8 cellular contexts compared by ENCODE assay signal in the genomic region with DNA sequence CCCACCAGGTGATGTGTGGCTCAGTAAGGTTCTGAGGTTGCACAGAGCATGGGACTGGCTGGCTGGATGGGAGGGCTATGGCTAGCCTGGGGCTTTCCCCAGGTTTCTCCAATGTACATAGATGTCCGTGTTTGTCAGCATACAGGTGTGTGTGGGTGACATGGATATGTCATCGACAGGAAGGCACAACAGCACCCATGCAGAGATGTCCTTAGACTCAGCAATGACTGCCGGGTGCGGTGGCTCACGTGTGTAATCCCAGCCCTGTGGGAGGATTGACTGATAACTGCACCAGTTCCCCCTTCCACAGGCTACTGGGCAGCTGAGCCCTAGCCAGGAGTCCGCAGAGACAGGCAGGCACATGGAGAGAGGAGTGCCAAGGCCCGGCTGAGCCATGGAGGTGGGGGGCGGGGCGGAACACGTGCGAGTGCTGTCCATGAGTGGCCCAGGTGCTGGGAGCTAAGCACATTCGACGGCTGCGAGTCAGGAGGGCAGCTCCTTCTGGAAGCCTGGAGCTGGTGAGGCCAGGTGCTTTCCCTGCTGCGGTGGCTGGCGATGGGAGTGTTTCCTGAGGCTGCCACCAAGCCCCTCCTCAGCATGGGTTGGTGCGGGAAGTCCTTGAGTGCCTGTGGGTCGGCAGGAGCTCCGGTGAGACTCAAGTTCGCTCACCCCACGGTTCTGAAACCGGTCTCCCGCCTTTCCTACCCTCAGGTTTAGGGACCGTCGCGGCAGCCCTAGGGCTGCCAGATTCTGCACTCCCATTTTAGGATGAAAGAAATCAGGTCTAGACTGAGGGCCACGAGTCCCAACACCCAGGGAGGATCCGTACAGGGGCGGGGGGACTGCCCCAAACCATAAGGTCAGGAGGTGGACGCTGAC. TPM values are rescaled to one million over a fixed set of nuclear protein-coding genes. Genes with fewer than 3 reads are reported as not detected.
DNase-seq lines count a peak whose midpoint lies in the region; ATAC-seq and TF ChIP-seq lines count a peak whose summit lies in the region.

No MANE protein-coding gene starts in this region.

- peak overlapping the region; percentile 97 for H3K4me3 ChIP-seq in CD8-positive, alpha-beta T cell (ENCODE audit: low read depth, low read length)
- peak overlapping the region; percentile 68 to 97 (median 86) for H3K4me3 ChIP-seq in sigmoid colon

- no peaks in the 10 kb centered on the region for H3K27me3 ChIP-seq in CD8-positive, alpha-beta T cell (ENCODE audit: insufficient read depth, low read length)
- no peaks in the 10 kb centered on the region for H3K27me3 ChIP-seq in sigmoid colon

- no peaks in the 10 kb centered on the region for H3K9me3 Mint-ChIP-seq in CD8-positive, alpha-beta T cell
- peaks cover 16% of the 10 kb centered on the region for H3K9me3 Mint-ChIP-seq in HFFc6
- H3K9me3 Mint-ChIP-seq in activated naive CD4-positive, alpha-beta T cell treated with anti-CD3 and anti-CD28 coated beads, Interleukin-2, amount 50 U/mL, for 24 hours: no peaks in the 10 kb centered on the region

- H3K9me3 ChIP-seq in CD8-positive, alpha-beta T cell (ENCODE audit: low read length): no peaks in the 10 kb centered on the region
- no peaks in the 10 kb centered on the region for H3K9me3 ChIP-seq in sigmoid colon

- TF ChIP-seq POLR2A in sigmoid colon (IDR thresholded peaks at IDR 0.05): no peak

- peaks cover 9% of the 10 kb centered on the region for H3K36me3 Mint-ChIP-seq in CD8-positive, alpha-beta T cell
- peaks cover 15% of the 10 kb centered on the region for H3K36me3 Mint-ChIP-seq in HFFc6 (ENCODE audit: low read depth)
- H3K36me3 Mint-ChIP-seq in activated naive CD4-positive, alpha-beta T cell treated with anti-CD3 and anti-CD28 coated beads, Interleukin-2, amount 50 U/mL, for 24 hours: no peaks in the 10 kb centered on the region

- TF ChIP-seq CTCF in CD8-positive, alpha-beta T cell (IDR thresholded peaks at IDR 0.05): no peak
- TF ChIP-seq CTCF in HFFc6 (IDR thresholded peaks at IDR 0.05): no peak
- no peak for TF ChIP-seq CTCF in sigmoid colon (IDR thresholded peaks at IDR 0.05)
- TF ChIP-seq CTCF in GM10266 (IDR thresholded peaks at IDR 0.05; ENCODE audit: control insufficient read depth, insufficient read depth, low read depth, missing control alignments): no peak

- intact Hi-C loops in CD8-positive, alpha-beta T cell (cut with DNase I, micrococcal nuclease): loop anchor here (1.0 to 5.0 kb wide), 10 partner anchors 8 to 741 kb away; a partner anchor contains a TSS
- intact Hi-C loops in left ventricle myocardium superior (cut with micrococcal nuclease) (no loop called here), sigmoid colon (cut with DNase I) (loop anchor here (5.0 kb wide), 1 partner anchor 46 kb away; a partner anchor contains a TSS)

- no peak for TF ChIP-seq EP300 in sigmoid colon (IDR thresholded peaks at IDR 0.05)

- H3K4me1 ChIP-seq in CD8-positive, alpha-beta T cell (ENCODE audit: insufficient read depth, low read length): peaks cover 29% of the 10 kb centered on the region
- H3K4me1 ChIP-seq in sigmoid colon: peaks cover 0 to 20% (median 18%) of the 10 kb centered on the region in 4 donors

- peak overlapping the region; percentile 97 for H3K4me3 Mint-ChIP-seq in CD8-positive, alpha-beta T cell
- H3K4me3 Mint-ChIP-seq in HFFc6: peak overlapping the region; percentile 93
- peak overlapping the region; percentile 95 for H3K4me3 Mint-ChIP-seq in activated naive CD4-positive, alpha-beta T cell treated with anti-CD3 and anti-CD28 coated beads, Interleukin-2, amount 50 U/mL, for 24 hours

- H3K27me3 Mint-ChIP-seq in CD8-positive, alpha-beta T cell (ENCODE audit: low read depth): no peaks in the 10 kb centered on the region
- H3K27me3 Mint-ChIP-seq in HFFc6 (ENCODE audit: insufficient read depth): peaks cover 2% of the 10 kb centered on the region; the same call in 1 of the 2 replicates
- H3K27me3 Mint-ChIP-seq in activated naive CD4-positive, alpha-beta T cell treated with anti-CD3 and anti-CD28 coated beads, Interleukin-2, amount 50 U/mL, for 24 hours: no peaks in the 10 kb centered on the region

- ATAC-seq in CD8-positive, alpha-beta T cell: peak; percentile 16
- ATAC-seq in left ventricle myocardium superior: peak; percentile 16
- ATAC-seq in HG02885 (IDR thresholded peaks at IDR 0.05; ENCODE audit: poor library complexity, unreplicated experiment): no peak

- H3K27ac Mint-ChIP-seq in CD8-positive, alpha-beta T cell: peak overlapping the region; percentile 95
- peak overlapping the region; percentile 96 for H3K27ac Mint-ChIP-seq in HFFc6
- H3K27ac Mint-ChIP-seq in activated naive CD4-positive, alpha-beta T cell treated with anti-CD3 and anti-CD28 coated beads, Interleukin-2, amount 50 U/mL, for 24 hours: peak overlapping the region; percentile 99

- peak overlapping the region; percentile 83 for H3K27ac ChIP-seq in CD8-positive, alpha-beta T cell (ENCODE audit: low read depth, low read length)
- peak overlapping the region; percentile 90 to 94 (median 91) for H3K27ac ChIP-seq in sigmoid colon

- H3K36me3 ChIP-seq in CD8-positive, alpha-beta T cell (ENCODE audit: insufficient read depth, low read length): no peaks in the 10 kb centered on the region
- peaks cover 0 to 25% (median 5%) of the 10 kb centered on the region in 4 donors for H3K36me3 ChIP-seq in sigmoid colon

- peaks cover 29% of the 10 kb centered on the region for H3K4me1 Mint-ChIP-seq in CD8-positive, alpha-beta T cell (ENCODE audit: low read depth)
- peaks cover 27% of the 10 kb centered on the region for H3K4me1 Mint-ChIP-seq in HFFc6 (ENCODE audit: low read depth)
- H3K4me1 Mint-ChIP-seq in activated naive CD4-positive, alpha-beta T cell treated with anti-CD3 and anti-CD28 coated beads, Interleukin-2, amount 50 U/mL, for 24 hours: peaks cover 31% of the 10 kb centered on the region

- 25 to 28% methylated on average over 30 of the region's 30 CpGs for WGBS in sigmoid colon, 2 donors

- DNase-seq in CD8-positive, alpha-beta T cell: no peak
- DNase-seq in HFFc6: no peak
- peak; percentile 89 for DNase-seq in NCI-H510A (lab: John Stamatoyannopoulos, UW)
- peak; percentile 61 for DNase-seq in left ventricle myocardium superior
- no peak for DNase-seq in sigmoid colon
- DNase-seq in GM10266 (ENCODE audit: extremely low spot score): no peak

- POLR2A ChIA-PET in CD8-positive, alpha-beta T cell (lab: Charles Lee): interaction anchor here (0.6 to 2.1 kb wide), 3 partner anchors 9 to 401 kb away, joined by 4 to 16 read pairs (median 4); a partner anchor contains a TSS

- CTCF ChIA-PET in CD8-positive, alpha-beta T cell (lab: Charles Lee): interaction anchor here (2.0 to 2.3 kb wide), 2 partner anchors 16 to 45 kb away, joined by 6 to 20 read pairs; a partner anchor contains a TSS

RNA-seq across cellular contexts. Expression of a gene that starts 0.9 kb away (rescaled TPM):
- 10 to 100 TPM; 18.6 to 19.5 TPM for total RNA-seq in CD8-positive, alpha-beta T cell
- 10 to 100 TPM; 26.6 to 36.8 (median 34.7) TPM for total RNA-seq in HFFc6 (2021; fragmentation: NEBNext Ultra II Directional; extraction: Animal tissue kit (Norgen Biotek cat#: 25700))
- 25.4 TPM for total RNA-seq in left ventricle myocardium superior
- total RNA-seq in sigmoid colon: 10 to 100 TPM in 3 of 4 donors, 1 to 10 TPM in 1; 9.3 to 27.7 (median 19.3) TPM
- polyA plus RNA-seq in sigmoid colon: 10 to 100 TPM; 23.4 to 35.9 (median 25.8) TPM

RNA-seq across cellular contexts. Expression of a gene that starts 15.6 kb away (rescaled TPM):
- total RNA-seq in CD8-positive, alpha-beta T cell: not detected
- under 1 TPM in 2 of 6 experiments, not detected in 4; 0.10 to 0.14 TPM for total RNA-seq in HFFc6 (2021; fragmentation: NEBNext Ultra II Directional; extraction: Animal tissue kit (Norgen Biotek cat#: 25700))
- total RNA-seq in left ventricle myocardium superior (0.52 TPM), sigmoid colon (not detected)
- polyA plus RNA-seq in sigmoid colon: under 1 TPM in 1 of 3 donors, not detected in 2; 0.22 TPM

RNA-seq across cellular contexts. Expression of a gene that starts 29.5 kb away (rescaled TPM):
- total RNA-seq in CD8-positive, alpha-beta T cell: not detected
- not detected for total RNA-seq in HFFc6 (2021; fragmentation: NEBNext Ultra II Directional; extraction: Animal tissue kit (Norgen Biotek cat#: 25700))
- total RNA-seq in left ventricle myocardium superior (4.0 TPM), sigmoid colon (not detected)
- not detected for polyA plus RNA-seq in sigmoid colon

RNA-seq across cellular contexts. Expression of a gene that starts 39.5 kb away (rescaled TPM):
- total RNA-seq in CD8-positive, alpha-beta T cell: 1 to 10 TPM in 1 of 2 experiments, under 1 TPM in 1; 0.56 to 1.5 TPM
- 100 to 1,000 TPM in 4 of 6 experiments, 10 to 100 TPM in 2; 97.9 to 147 (median 110) TPM for total RNA-seq in HFFc6 (2021; fragmentation: NEBNext Ultra II Directional; extraction: Animal tissue kit (Norgen Biotek cat#: 25700))
- 4.0 TPM for total RNA-seq in left ventricle myocardium superior
- total RNA-seq in sigmoid colon: 1 to 10 TPM; 1.1 to 9.1 (median 2.8) TPM
- 10 to 100 TPM; 34.2 to 64.9 (median 49.7) TPM for polyA plus RNA-seq in sigmoid colon

RNA-seq across cellular contexts. Expression of a gene that starts 46.1 kb away (rescaled TPM):
- 10 to 100 TPM; 11.1 to 14.3 TPM for total RNA-seq in CD8-positive, alpha-beta T cell
- 10 to 100 TPM; 60.6 to 83.9 (median 73.3) TPM for total RNA-seq in HFFc6 (2021; fragmentation: NEBNext Ultra II Directional; extraction: Animal tissue kit (Norgen Biotek cat#: 25700))
- 27.0 TPM for total RNA-seq in left ventricle myocardium superior
- total RNA-seq in sigmoid colon: 100 to 1,000 TPM in 3 of 4 donors, 10 to 100 TPM in 1; 78.4 to 164 (median 124) TPM
- polyA plus RNA-seq in sigmoid colon: 100 to 1,000 TPM; 249 to 273 (median 258) TPM

Comparison
In these comparisons a context has a peak if more than half of its experiments do, and no peak if none do; other contexts are left out.
1. DNase-seq: peak in NCI-H510A (single experiment) and left ventricle myocardium superior (single experiment); none in CD8-positive, alpha-beta T cell (0 of 7), HFFc6 (single experiment), sigmoid colon (single experiment) and GM10266 (single experiment).
2. Peak in every context shown above with its lines, with median percentiles within 50 percentile points of each other: H3K27ac Mint-ChIP-seq and H3K4me3 Mint-ChIP-seq.